ENCODE assay signal across 10 cellular contexts in genomic region chr4:47010347-47011188, GRCh38. TPM values are rescaled to one million over a fixed set of nuclear protein-coding genes. Genes with fewer than 3 reads are reported as not detected.
DNase-seq lines count a peak whose midpoint lies in the region; ATAC-seq and TF ChIP-seq lines count a peak whose summit lies in the region.
"Had no signal": no experiment of that assay in that cellular context is flagged by ENCODE, and none has a peak within 500 bp of the region (broad histone marks: within the 10 kb centered on the region; RNA-seq: fewer than 3 reads in every experiment).

No MANE protein-coding gene starts in this region.

- H3K4me1 ChIP-seq in Loucy (ENCODE audit: insufficient read depth, low read length, poor library complexity, severe bottlenecking) = peaks cover 10% of the 10 kb centered on the region
- peaks cover 0 to 5% (median 0%) of the 10 kb centered on the region in 4 donors for H3K4me1 ChIP-seq in liver (ENCODE audit: control insufficient read depth in 4 of 4, insufficient read depth in 4 of 4, low read length in 3 of 4)
- H3K4me1 ChIP-seq: A549 had no signal

- H3K27ac ChIP-seq in liver (ENCODE audit: low read depth in 1 of 2, low read length in 2 of 2) = peak overlapping the region in 1 of 2 donors; percentile 14
- H3K27ac ChIP-seq: A549 had no signal

- H3K9me2 ChIP-seq in Loucy (replicated peaks; ENCODE audit: low read depth, low read length) = no peaks in the 10 kb centered on the region

- no peak for TF ChIP-seq RAD21 in liver (IDR thresholded peaks at IDR 0.05)

- no peaks in the 10 kb centered on the region for H3K79me2 ChIP-seq in Loucy (ENCODE audit: insufficient read depth, low read length)

- peak overlapping the region; percentile 37 for H3K9ac ChIP-seq in Loucy (ENCODE audit: low read depth, low read length, poor library complexity, severe bottlenecking)
- no peak overlapping the region for H3K9ac ChIP-seq in liver (ENCODE audit: low read depth in 1 of 2, low read length in 2 of 2)

- peak overlapping the region; percentile 84 for H3K4me2 ChIP-seq in Loucy (ENCODE audit: low read depth, low read length, poor library complexity, severe bottlenecking)
- H3K4me2 ChIP-seq: A549 had no signal

- H2AFZ ChIP-seq in Loucy (ENCODE audit: low read length) = peak overlapping the region; percentile 96

- TF ChIP-seq CTCF in Loucy (conservative IDR thresholded peaks at IDR 0.05; ENCODE audit: low read length) = no peak
- no peak for TF ChIP-seq CTCF in liver (IDR thresholded peaks at IDR 0.05; ENCODE audit: low read depth, low read length, missing input control)

- H3K9me3 ChIP-seq in Loucy (ENCODE audit: insufficient read depth, low read depth, low read length) (no peaks in the 10 kb centered on the region), liver (ENCODE audit: control insufficient read depth in 4 of 4, low read length in 3 of 4) (no peaks in the 10 kb centered on the region)
- H3K9me3 ChIP-seq: A549 had no signal

- H3K4me3 ChIP-seq in Loucy (ENCODE audit: low read length, poor library complexity, severe bottlenecking) (peak overlapping the region; percentile 68), liver (ENCODE audit: low read depth in 1 of 3, low read length in 3 of 3) (peak overlapping the region in 2 of 3 donors; percentile 24 to 37)
- H3K4me3 ChIP-seq: A549 had no signal

- H3K36me3 ChIP-seq in Loucy (ENCODE audit: insufficient read depth, low read length) (no peaks in the 10 kb centered on the region), liver (ENCODE audit: control insufficient read depth in 4 of 4, insufficient read depth in 3 of 4, low read depth in 1 of 4, low read length in 3 of 4) (no peaks in the 10 kb centered on the region)

- H4K20me1 ChIP-seq in Loucy (ENCODE audit: insufficient read depth, low read length, poor library complexity, severe bottlenecking) = no peaks in the 10 kb centered on the region

- no peaks in the 10 kb centered on the region for H3F3A ChIP-seq in Loucy (ENCODE audit: low read depth)

- no peaks in the 10 kb centered on the region for H3K27me3 ChIP-seq in Loucy (ENCODE audit: insufficient read depth, low read length, poor library complexity, severe bottlenecking)
- no peaks in the 10 kb centered on the region for H3K27me3 ChIP-seq in liver (ENCODE audit: control insufficient read depth in 4 of 4, insufficient read depth in 4 of 4, low read length in 3 of 4)

- 6% methylated on average over 1 of the region's 1 CpG for whole genome bisulfite sequencing in liver

- peak; percentile 6 for DNase-seq in SIG-M5 treated with dmso at 0.1 percent for 504 hours (lab: John Stamatoyannopoulos, UW; ENCODE audit: unreplicated experiment)
- no peak for DNase-seq in SIG-M5 (lab: John Stamatoyannopoulos, UW)
- DNase-seq in amygdala (lab: John Stamatoyannopoulos, UW) = no peak
- DNase-seq in NCI-H1930 (lab: John Stamatoyannopoulos, UW) = no peak
- DNase-seq in kidney glomerular epithelial cell (lab: John Stamatoyannopoulos, UW) = no peak
- DNase-seq: Karpas-422 had no signal

- peak; percentile 92 for ATAC-seq in GM21825 (IDR thresholded peaks at IDR 0.05; ENCODE audit: unreplicated experiment)
- ATAC-seq: A549 had no signal

TF ChIP-seq in liver, 16 proteins besides CTCF, POLR2A, EP300 and RAD21:
- TF ChIP-seq GABPA (IDR thresholded peaks at IDR 0.05 in 1 of 2, conservative IDR thresholded peaks at IDR 0.05 in 1 of 2) (no peak), HNF4A (conservative IDR thresholded peaks at IDR 0.05) (peak; percentile 71 to 74), ATF3 (IDR thresholded peaks at IDR 0.05) (no peak), ZBTB33 (IDR thresholded peaks at IDR 0.05) (no peak), REST (IDR thresholded peaks at IDR 0.05) (no peak), TAF1 (conservative IDR thresholded peaks at IDR 0.05) (no peak), HNF4G (IDR thresholded peaks at IDR 0.05) (no peak), MAX (IDR thresholded peaks at IDR 0.05) (no peak), YY1 (IDR thresholded peaks at IDR 0.05) (peak; percentile 24), JUND (IDR thresholded peaks at IDR 0.05) (no peak), SP1 (IDR thresholded peaks at IDR 0.05) (peak; percentile 38), EGR1 (IDR thresholded peaks at IDR 0.05; ENCODE audit: low read depth in 2 of 2) (no peak), FOXA1 (IDR thresholded peaks at IDR 0.05) (no peak)

RNA-seq across cellular contexts. Expression of gene GABRA4, which starts 17.2 kb away (rescaled TPM):
- under 1 TPM in 1 of 2 donors, not detected in 1; under 0.01 TPM for total RNA-seq in liver
- polyA plus RNA-seq in liver = not detected
- polyA plus RNA-seq: A549 had no signal

RNA-seq across cellular contexts. Expression of gene GABRB1, which starts 20.8 kb away (rescaled TPM):
- total RNA-seq in liver = 1 to 10 TPM in 1 of 2 donors, under 1 TPM in 1; 0.17 to 1.3 TPM
- polyA plus RNA-seq in liver = not detected
- polyA plus RNA-seq: A549 had no signal
